In genomic region chr17:82274134-82275020, GRCh38 we compare ENCODE assay signal across 8 cellular contexts. TPM values are rescaled to one million over a fixed set of nuclear protein-coding genes. Genes with fewer than 3 reads are reported as not detected.
DNase-seq lines count a peak whose midpoint lies in the region; TF ChIP-seq lines count a peak whose summit lies in the region.

No MANE protein-coding gene starts in this region.

- H3K9me3 ChIP-seq in GM23248 (ENCODE audit: low read depth) (no peaks in the 10 kb centered on the region), SU-DHL-6 (ENCODE audit: insufficient read depth, low read length) (no peaks in the 10 kb centered on the region), sigmoid colon (no peaks in the 10 kb centered on the region)

- peak overlapping the region; percentile 97 for H3K9ac ChIP-seq in GM23248
- peak overlapping the region; percentile 98 for H3K9ac ChIP-seq in SU-DHL-6 (ENCODE audit: low read length)

- TF ChIP-seq POLR2A in sigmoid colon (IDR thresholded peaks at IDR 0.05), result no peak

- H3K27me3 ChIP-seq in GM23248 (replicated peaks; ENCODE audit: insufficient read depth) (no peaks in the 10 kb centered on the region), SU-DHL-6 (ENCODE audit: low read length) (no peaks in the 10 kb centered on the region), sigmoid colon (no peaks in the 10 kb centered on the region), brain microvascular endothelial cell (replicated peaks) (no peaks in the 10 kb centered on the region)

- no peaks in the 10 kb centered on the region for H3K9me2 ChIP-seq in GM23248 (ENCODE audit: insufficient read depth)
- H3K9me2 ChIP-seq in SU-DHL-6 (replicated peaks; ENCODE audit: insufficient read depth, low read length), result no peaks in the 10 kb centered on the region

- H3K4me2 ChIP-seq in GM23248 (ENCODE audit: unreplicated experiment) (peak overlapping the region; percentile 87), SU-DHL-6 (ENCODE audit: low read depth, low read length, poor library complexity, severe bottlenecking) (peak overlapping the region; percentile 56)

- H3F3A ChIP-seq in GM23248 (ENCODE audit: insufficient read depth), result peaks cover 11% of the 10 kb centered on the region; the same call in 1 of the 2 replicates
- H3F3A ChIP-seq in SU-DHL-6 (ENCODE audit: insufficient read depth), result peaks cover 3% of the 10 kb centered on the region; the same call in 1 of the 2 replicates

- TF ChIP-seq EP300 in sigmoid colon (IDR thresholded peaks at IDR 0.05), result no peak

- peak overlapping the region; percentile 95 for H2AFZ ChIP-seq in GM23248
- peak overlapping the region; percentile 93 for H2AFZ ChIP-seq in SU-DHL-6 (ENCODE audit: low read depth, low read length, severe bottlenecking)

- TF ChIP-seq CTCF in SU-DHL-6 (IDR thresholded peaks at IDR 0.05; ENCODE audit: insufficient read depth, low read length, poor library complexity, severe bottlenecking) (no peak), foreskin fibroblast (IDR thresholded peaks at IDR 0.05; ENCODE audit: low read depth, low read length) (no peak), sigmoid colon (IDR thresholded peaks at IDR 0.05) (no peak), brain microvascular endothelial cell (IDR thresholded peaks at IDR 0.05; ENCODE audit: low read depth, low read length, missing control alignments) (no peak)

- in situ Hi-C loops in GM23248 (cut with MboI) (no loop called here), brain microvascular endothelial cell (cut with HindIII; ENCODE audit: low pct_ligation_motif_present, low sequenced_read_pairs) (no loop called here)

- peaks cover 16% of the 10 kb centered on the region; the same call in 1 of the 2 replicates for H4K20me1 ChIP-seq in GM23248 (ENCODE audit: insufficient read depth)
- peaks cover 15% of the 10 kb centered on the region for H4K20me1 ChIP-seq in SU-DHL-6 (ENCODE audit: low read depth, low read length)

- H3K79me2 ChIP-seq in GM23248 (ENCODE audit: insufficient read depth), result peaks cover 37% of the 10 kb centered on the region
- H3K79me2 ChIP-seq in SU-DHL-6 (ENCODE audit: insufficient read depth, low read length), result peaks cover 36% of the 10 kb centered on the region

- DNase-seq in GM23248 (no peak), foreskin fibroblast (no peak), sigmoid colon (no peak), brain microvascular endothelial cell (no peak), NCI-H526 (lab: John Stamatoyannopoulos, UW) (no peak), NOMO-1 (lab: John Stamatoyannopoulos, UW; ENCODE audit: unreplicated experiment in 2 of 2) (no peak), hippocampal formation (lab: John Stamatoyannopoulos, UW) (no peak)

- H3K36me3 ChIP-seq in GM23248 (ENCODE audit: low read depth) (peaks cover 7% of the 10 kb centered on the region; the same call in 1 of the 2 replicates), SU-DHL-6 (ENCODE audit: low read length) (peaks cover 5% of the 10 kb centered on the region; the same call in 1 of the 2 replicates), sigmoid colon (peaks cover 0 to 20% (median 2%) of the 10 kb centered on the region in 4 donors), brain microvascular endothelial cell (replicated peaks) (peaks cover 26% of the 10 kb centered on the region)

- WGBS in GM23248 (ENCODE audit: low coverage in 1 of 2, low lambda C conversion rate in 2 of 2, missing lambda C conversion rate in 2 of 2), 2 experiments, result 68 to 70% methylated on average over 27 of the region's 27 CpGs
- WGBS in sigmoid colon, 2 donors, result 69 to 78% methylated on average over 27 of the region's 27 CpGs

- H3K27ac ChIP-seq in GM23248, result no peak overlapping the region
- no peak overlapping the region for H3K27ac ChIP-seq in SU-DHL-6 (ENCODE audit: low read depth, low read length)
- H3K27ac ChIP-seq in sigmoid colon, result peak overlapping the region; percentile 97 to 100 (median 98)
- no peak overlapping the region for H3K27ac ChIP-seq in brain microvascular endothelial cell

- H3K4me3 ChIP-seq in GM23248 (peak overlapping the region; percentile 90), SU-DHL-6 (ENCODE audit: insufficient read depth, low read length, poor library complexity, severe bottlenecking) (no peak overlapping the region), foreskin fibroblast (ENCODE audit: low read depth in 1 of 2, low read length in 2 of 2) (peak overlapping the region; percentile 73 to 90), sigmoid colon (peak overlapping the region; percentile 77 to 99 (median 93)), brain microvascular endothelial cell (ENCODE audit: low read depth, low read length) (no peak overlapping the region)

- intact Hi-C loops in sigmoid colon (cut with DNase I), result no loop called here

- H3K4me1 ChIP-seq in GM23248 (ENCODE audit: insufficient read depth) (no peaks in the 10 kb centered on the region), sigmoid colon (peaks cover 0 to 49% (median 46%) of the 10 kb centered on the region in 4 donors)

RNA-seq across cellular contexts. Expression of gene CSNK1D, which starts 0.9 kb away (rescaled TPM):
- 24.5 and 35.1 TPM in 2 replicates for total RNA-seq in GM23248 (2014; rRNA removed; shearing (Covaris generic))
- polyA plus RNA-seq in GM23248 (2016; fragmentation: Nextera tagmentation; extraction: Ambion mirVana) (102 and 114 TPM in 2 replicates), sigmoid colon (100 to 1,000 TPM in 1 of 3 donors, 10 to 100 TPM in 2; 55.9 to 142 (median 86.2) TPM)
- 10 to 100 TPM; 45.1 to 61.2 (median 48.9) TPM for total RNA-seq in sigmoid colon

RNA-seq across cellular contexts. Expression of gene CD7, which starts 43.0 kb away (rescaled TPM):
- total RNA-seq in GM23248 (2014; rRNA removed; shearing (Covaris generic)), result 0.22 TPM in 1 of 2 replicates, not detected in the other
- polyA plus RNA-seq in GM23248 (2016; fragmentation: Nextera tagmentation; extraction: Ambion mirVana) (0.23 TPM in 1 of 2 replicates, not detected in the other), sigmoid colon (10 to 100 TPM in 1 of 3 donors, 1 to 10 TPM in 1, under 1 TPM in 1; 0.60 to 38.3 (median 4.6) TPM)
- total RNA-seq in sigmoid colon, result 1 to 10 TPM in 2 of 4 donors, not detected in 2; 2.8 to 4.3 TPM

RNA-seq across cellular contexts. Expression of gene SLC16A3, which starts 45.5 kb away (rescaled TPM):
- 550 and 595 TPM in 2 replicates for total RNA-seq in GM23248 (2014; rRNA removed; shearing (Covaris generic))
- polyA plus RNA-seq in GM23248 (2016; fragmentation: Nextera tagmentation; extraction: Ambion mirVana), result 95.5 and 97.7 TPM in 2 replicates
- 10 to 100 TPM in 3 of 4 donors, 1 to 10 TPM in 1; 9.6 to 19.7 (median 11.6) TPM for total RNA-seq in sigmoid colon
- polyA plus RNA-seq in sigmoid colon, result 100 to 1,000 TPM in 1 of 3 donors, 10 to 100 TPM in 2; 10.8 to 140 (median 37.9) TPM

RNA-seq across cellular contexts. Expression of gene SECTM1, which starts 59.2 kb away (rescaled TPM):
- total RNA-seq in GM23248 (2014; rRNA removed; shearing (Covaris generic)), result 1.4 and 3.0 TPM in 2 replicates
- polyA plus RNA-seq in GM23248 (2016; fragmentation: Nextera tagmentation; extraction: Ambion mirVana) (1.4 TPM in 2 replicates), sigmoid colon (100 to 1,000 TPM in 1 of 3 donors, 10 to 100 TPM in 2; 64.3 to 105 (median 80.8) TPM)
- 10 to 100 TPM in 2 of 4 donors, 1 to 10 TPM in 2; 8.4 to 56.9 (median 10.5) TPM for total RNA-seq in sigmoid colon

Comparison
In these comparisons a context has a peak if more than half of its experiments do, and no peak if none do; other contexts are left out.
1. H3K27ac ChIP-seq: peak in sigmoid colon (4 of 4); none in GM23248 (single experiment), SU-DHL-6 (single experiment) and brain microvascular endothelial cell (single experiment).
2. H3K4me3 ChIP-seq: peak in GM23248 (single experiment), foreskin fibroblast (2 of 2) and sigmoid colon (4 of 4); none in SU-DHL-6 (single experiment) and brain microvascular endothelial cell (single experiment).
3. RNA of gene SLC16A3, which starts 45.5 kb away (total RNA-seq): 550 to 595 TPM in GM23248; 9.6 to 19.7 TPM in sigmoid colon; every median in the first group is over 10 times any median in the second.